24 cellular contexts compared by ENCODE assay signal in the genomic region with DNA sequence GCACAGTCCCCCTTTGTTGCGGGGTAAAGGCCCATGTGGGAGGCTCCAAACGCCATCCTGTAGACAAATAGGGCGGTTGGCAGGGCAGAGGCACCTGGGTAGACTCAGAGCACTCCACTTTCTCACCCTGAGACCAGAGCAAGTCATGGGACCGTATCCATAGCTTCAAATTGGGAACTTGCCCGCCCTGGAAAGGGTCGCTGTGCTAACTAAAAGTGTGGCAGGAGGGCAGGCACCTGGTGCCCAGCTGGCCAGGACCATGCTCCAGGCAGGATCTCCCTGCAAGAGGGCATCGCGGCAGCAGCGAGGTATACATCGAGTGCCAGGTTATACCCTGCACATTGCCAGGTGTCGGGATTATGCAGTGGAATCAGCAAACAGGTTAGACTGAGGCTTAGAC.
"Had no signal": no experiment of that assay in that cellular context is flagged by ENCODE, and none has a peak within 500 bp of the region (broad histone marks: within the 10 kb centered on the region; RNA-seq: fewer than 3 reads in every experiment).

No MANE protein-coding gene starts in this region.

- H3K27ac Mint-ChIP-seq: nephron; progenitor cell of endocrine pancreas; stimulated activated memory B cell treated with anti-CD40 and anti-IgM and Interleukin-4, amounts not matched to agents 10 μg/mL and 1 μg/mL and 100 μg/mL, for 72 hours had no signal

- ATAC-seq: left cardiac atrium; left lung; lower lobe of right lung; naive thymus-derived CD8-positive, alpha-beta T cell; right cardiac atrium; stimulated activated memory B cell treated with anti-CD40 and anti-IgM and Interleukin-4, amounts not matched to agents 10 μg/mL and 1 μg/mL and 100 μg/mL, for 72 hours; stimulated activated naive CD8-positive, alpha-beta T cell treated with anti-CD3 and anti-CD28 coated beads, Interleukin-15, amount 100 ng/mL, for 72 hours had no signal

- H3K4me1 Mint-ChIP-seq: naive thymus-derived CD8-positive, alpha-beta T cell; nephron; neural crest cell; stimulated activated memory B cell treated with anti-CD40 and anti-IgM and Interleukin-4, amounts not matched to agents 10 μg/mL and 1 μg/mL and 100 μg/mL, for 72 hours had no signal

- DNase-seq: hypothalamus; immature natural killer cell; islet precursor cell; kidney glomerular epithelial cell; left cardiac atrium; left lung; lower lobe of right lung; mammary epithelial cell; mesenchymal stem cell; naive thymus-derived CD8-positive, alpha-beta T cell; occipital lobe; ovary; right cardiac atrium; sigmoid colon; small intestine; spleen; stimulated activated CD4-positive, alpha-beta T cell treated with anti-CD3 and anti-CD28 coated beads, Interleukin-4, amount 100 ng/mL, for 24 hours; stimulated activated naive CD4-positive, alpha-beta T cell treated with Interleukin-2 at 50 U/mL for 16 hours; stimulated activated naive CD8-positive, alpha-beta T cell treated with anti-CD3 and anti-CD28 coated beads, Interleukin-15, amount 100 ng/mL, for 72 hours; upper lobe of left lung had no signal

- H3K27me3 Mint-ChIP-seq: naive thymus-derived CD8-positive, alpha-beta T cell; progenitor cell of endocrine pancreas; stimulated activated memory B cell treated with anti-CD40 and anti-IgM and Interleukin-4, amounts not matched to agents 10 μg/mL and 1 μg/mL and 100 μg/mL, for 72 hours; stimulated activated naive CD8-positive, alpha-beta T cell treated with anti-CD3 and anti-CD28 coated beads, Interleukin-15, amount 100 ng/mL, for 72 hours had no signal

- H3K4me3 Mint-ChIP-seq: immature natural killer cell; naive thymus-derived CD8-positive, alpha-beta T cell; nephron; neural crest cell; stimulated activated memory B cell treated with anti-CD40 and anti-IgM and Interleukin-4, amounts not matched to agents 10 μg/mL and 1 μg/mL and 100 μg/mL, for 72 hours; stimulated activated naive CD8-positive, alpha-beta T cell treated with anti-CD3 and anti-CD28 coated beads, Interleukin-15, amount 100 ng/mL, for 72 hours had no signal

- H3K9me3 Mint-ChIP-seq: immature natural killer cell; naive thymus-derived CD8-positive, alpha-beta T cell; nephron; neural crest cell; stimulated activated memory B cell treated with anti-CD40 and anti-IgM and Interleukin-4, amounts not matched to agents 10 μg/mL and 1 μg/mL and 100 μg/mL, for 72 hours; stimulated activated naive CD8-positive, alpha-beta T cell treated with anti-CD3 and anti-CD28 coated beads, Interleukin-15, amount 100 ng/mL, for 72 hours had no signal
